Comparison of ENCODE assay signal across 1 cellular context in the genomic region with DNA sequence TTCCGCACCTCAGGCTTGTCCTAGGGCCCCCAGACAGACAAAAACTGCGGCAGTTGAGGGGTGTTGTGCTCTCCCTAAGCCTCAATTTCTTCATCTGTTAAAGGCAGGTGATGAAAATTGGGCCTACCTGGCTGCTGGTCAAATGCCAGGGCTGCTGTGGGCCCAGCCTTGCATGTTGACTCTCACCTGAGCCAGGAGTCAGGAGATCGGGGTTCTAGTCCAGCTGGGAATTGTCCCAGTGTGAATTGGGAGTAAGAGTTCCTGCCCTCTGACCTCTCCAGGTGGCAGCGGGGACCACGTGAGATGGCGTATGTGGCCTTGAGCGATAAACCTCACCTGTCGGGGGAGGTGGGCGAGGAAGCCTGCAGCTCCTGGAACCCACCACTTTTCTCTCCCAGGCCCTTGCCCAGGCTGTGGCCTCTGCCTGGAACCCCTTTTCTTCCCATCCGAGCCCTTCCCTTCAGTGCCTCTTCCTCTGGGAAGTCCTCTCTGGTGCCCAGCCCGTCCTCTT.
TF ChIP-seq lines count a peak whose summit lies in the region.

No MANE protein-coding gene starts in this region.

TF ChIP-seq in WTC11, 78 proteins besides CTCF, POLR2A, EP300 and RAD21 (continued from another document):
- TF ChIP-seq, protein P1, sequence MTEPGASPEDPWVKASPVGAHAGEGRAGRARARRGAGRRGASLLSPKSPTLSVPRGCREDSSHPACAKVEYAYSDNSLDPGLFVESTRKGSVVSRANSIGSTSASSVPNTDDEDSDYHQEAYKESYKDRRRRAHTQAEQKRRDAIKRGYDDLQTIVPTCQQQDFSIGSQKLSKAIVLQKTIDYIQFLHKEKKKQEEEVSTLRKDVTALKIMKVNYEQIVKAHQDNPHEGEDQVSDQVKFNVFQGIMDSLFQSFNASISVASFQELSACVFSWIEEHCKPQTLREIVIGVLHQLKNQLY (CRISPR knock-in tag; IDR thresholded peaks at IDR 0.05) = no peak
- no peak for TF ChIP-seq CREM (CRISPR knock-in tag; IDR thresholded peaks at IDR 0.05)
- no peak for TF ChIP-seq NFATC4 (CRISPR knock-in tag; IDR thresholded peaks at IDR 0.05)
- no peak for TF ChIP-seq NFYB (CRISPR knock-in tag; conservative IDR thresholded peaks at IDR 0.05; ENCODE audit: low read depth)
